ENCODE assay signal across 10 cellular contexts in the genomic region with DNA sequence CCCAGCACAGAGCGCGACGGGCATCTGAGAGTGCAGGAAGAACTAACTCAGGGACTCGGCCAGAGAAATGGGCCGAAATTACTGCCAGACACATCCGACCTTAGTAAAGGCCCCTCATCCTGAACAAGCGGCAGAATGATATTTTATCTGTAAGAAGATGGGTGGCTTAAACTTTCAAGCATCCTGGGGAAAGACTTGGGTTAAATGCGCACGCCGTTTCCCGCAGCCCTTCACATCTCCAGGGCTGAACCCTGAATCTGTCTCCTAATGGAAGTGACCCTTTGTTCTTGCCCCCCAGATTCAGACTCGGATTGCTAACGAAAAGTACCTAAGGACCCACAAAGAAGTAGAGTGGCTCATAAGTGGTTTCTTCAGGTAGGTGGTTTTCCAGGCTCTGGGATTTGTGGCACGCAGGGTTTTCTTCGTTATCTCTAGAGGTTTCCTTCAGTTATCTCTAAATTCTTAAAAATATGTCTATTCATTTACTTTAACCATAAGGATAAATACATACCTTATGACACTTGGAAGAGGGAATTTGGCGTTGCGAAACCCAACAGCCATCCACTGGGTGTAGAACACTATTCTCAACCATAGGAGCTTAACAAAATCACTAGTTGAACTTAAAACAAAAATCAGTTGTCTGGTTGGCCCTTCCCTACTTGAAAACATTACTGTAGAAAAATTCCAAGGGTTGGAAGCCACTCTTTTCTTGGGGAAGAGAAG. TPM values are rescaled to one million over a fixed set of nuclear protein-coding genes. Genes with fewer than 3 reads are reported as not detected.
DNase-seq lines count a peak whose midpoint lies in the region; ATAC-seq and TF ChIP-seq lines count a peak whose summit lies in the region.
"Had no signal": no experiment of that assay in that cellular context is flagged by ENCODE, and none has a peak within 500 bp of the region (broad histone marks: within the 10 kb centered on the region; RNA-seq: fewer than 3 reads in every experiment).

No MANE protein-coding gene starts in this region.

- H2AFZ ChIP-seq in Karpas-422 (ENCODE audit: low read length) (peak overlapping the region; percentile 76; the same call in 1 of the 2 replicates), neural progenitor cell (replicated peaks) (peak overlapping the region; percentile 64)

- H3K4me1 ChIP-seq in CD4-positive, CD25-positive, alpha-beta regulatory T cell (ENCODE audit: control insufficient read depth, insufficient read depth, low read length, poor library complexity, severe bottlenecking): peaks cover 25% of the 10 kb centered on the region
- H3K4me1 ChIP-seq in Karpas-422 (ENCODE audit: low read length) (peaks cover 22% of the 10 kb centered on the region), endocrine pancreas (ENCODE audit: control insufficient read depth, insufficient read depth, low read length) (peaks cover 3% of the 10 kb centered on the region), neural progenitor cell (peaks cover 23% of the 10 kb centered on the region)

- peaks cover 48% of the 10 kb centered on the region for H3K27me3 ChIP-seq in CD4-positive, CD25-positive, alpha-beta regulatory T cell (ENCODE audit: control insufficient read depth, insufficient read depth, low read length)
- H3K27me3 ChIP-seq in Karpas-422 (ENCODE audit: low read length) (no peaks in the 10 kb centered on the region), endocrine pancreas (ENCODE audit: control insufficient read depth, insufficient read depth, low read length) (no peaks in the 10 kb centered on the region), neural progenitor cell (peaks cover 77% of the 10 kb centered on the region)

- no peaks in the 10 kb centered on the region for H3K79me2 ChIP-seq in Karpas-422 (ENCODE audit: low read length)
- no peaks in the 10 kb centered on the region for H3K79me2 ChIP-seq in neural progenitor cell (ENCODE audit: low read depth)

- H3K9me3 Mint-ChIP-seq in CD4-positive, CD25-positive, alpha-beta regulatory T cell: peaks cover 0 to 6% (median 0%) of the 10 kb centered on the region in 7 donors
- H3K9me3 Mint-ChIP-seq in neural progenitor cell: no peaks in the 10 kb centered on the region

- H3K27ac ChIP-seq in CD4-positive, CD25-positive, alpha-beta regulatory T cell (ENCODE audit: insufficient read depth, low read length, poor library complexity, severe bottlenecking): no peak overlapping the region
- H3K27ac ChIP-seq in Karpas-422 (ENCODE audit: low read length): no peak overlapping the region
- H3K27ac ChIP-seq in neural progenitor cell: no peak overlapping the region

- H3K4me1 Mint-ChIP-seq in CD4-positive, CD25-positive, alpha-beta regulatory T cell: peaks cover 0 to 32% (median 10%) of the 10 kb centered on the region in 4 donors
- peaks cover 33% of the 10 kb centered on the region for H3K4me1 Mint-ChIP-seq in neural progenitor cell

- peaks cover 88% of the 10 kb centered on the region for H3K27me3 Mint-ChIP-seq in CD4-positive, CD25-positive, alpha-beta regulatory T cell
- peaks cover 59% of the 10 kb centered on the region for H3K27me3 Mint-ChIP-seq in neural progenitor cell (ENCODE audit: insufficient read depth, low read depth)

- no peak for DNase-seq in CD4-positive, CD25-positive, alpha-beta regulatory T cell
- DNase-seq in Karpas-422 (no peak), neural progenitor cell (ENCODE audit: low spot score) (no peak), NCI-H2107 treated with DMSO at 0.1 percent for 48 hours (lab: John Stamatoyannopoulos, UW; ENCODE audit: unreplicated experiment) (no peak), posterior cingulate gyrus (no peak)
- DNase-seq: KG1 had no signal

- H3K4me2 ChIP-seq in Karpas-422 (ENCODE audit: low read depth, low read length, poor library complexity, severe bottlenecking): peak overlapping the region; percentile 99
- H3K4me2 ChIP-seq in neural progenitor cell: peak overlapping the region; percentile 89

- peaks cover 18% of the 10 kb centered on the region for H3F3A ChIP-seq in neural progenitor cell (ENCODE audit: low read depth)

- H3K9ac ChIP-seq in Karpas-422 (ENCODE audit: low read length) (peak overlapping the region; percentile 69), endocrine pancreas (ENCODE audit: control insufficient read depth, insufficient read depth, low read length) (peak overlapping the region; percentile 5), neural progenitor cell (no peak overlapping the region)

- no peak overlapping the region for H3K27ac Mint-ChIP-seq in CD4-positive, CD25-positive, alpha-beta regulatory T cell
- H3K27ac Mint-ChIP-seq in neural progenitor cell: no peak overlapping the region

- no peaks in the 10 kb centered on the region for H3K9me3 ChIP-seq in CD4-positive, CD25-positive, alpha-beta regulatory T cell (ENCODE audit: control insufficient read depth in 2 of 2, low read length in 2 of 2)
- H3K9me3 ChIP-seq in Karpas-422 (ENCODE audit: low read length) (no peaks in the 10 kb centered on the region), endocrine pancreas (ENCODE audit: control insufficient read depth, low read length) (no peaks in the 10 kb centered on the region), neural progenitor cell (ENCODE audit: low read depth) (no peaks in the 10 kb centered on the region)

- peak overlapping the region; percentile 2 for H3K4me3 ChIP-seq in CD4-positive, CD25-positive, alpha-beta regulatory T cell (ENCODE audit: low read depth, low read length)
- H3K4me3 ChIP-seq in Karpas-422 (ENCODE audit: low read length): peak overlapping the region; percentile 74
- H3K4me3 ChIP-seq in endocrine pancreas (ENCODE audit: control insufficient read depth, insufficient read depth, low read length): no peak overlapping the region
- H3K4me3 ChIP-seq in neural progenitor cell: peak overlapping the region; percentile 63

- H4K20me1 ChIP-seq in Karpas-422 (ENCODE audit: insufficient read depth, low read depth, low read length) (no peaks in the 10 kb centered on the region), neural progenitor cell (ENCODE audit: low read depth) (peaks cover 21% of the 10 kb centered on the region)

- no peaks in the 10 kb centered on the region for H3K36me3 Mint-ChIP-seq in CD4-positive, CD25-positive, alpha-beta regulatory T cell
- H3K36me3 Mint-ChIP-seq in neural progenitor cell: no peaks in the 10 kb centered on the region

- peak overlapping the region; percentile 10 to 76 (median 65) for H3K4me3 Mint-ChIP-seq in CD4-positive, CD25-positive, alpha-beta regulatory T cell
- H3K4me3 Mint-ChIP-seq in neural progenitor cell: peak overlapping the region; percentile 82

- intact Hi-C loops in posterior cingulate gyrus (cut with DNase I): no loop called here

- no peaks in the 10 kb centered on the region for H3K36me3 ChIP-seq in CD4-positive, CD25-positive, alpha-beta regulatory T cell (ENCODE audit: control insufficient read depth, insufficient read depth, low read length)
- H3K36me3 ChIP-seq in Karpas-422 (ENCODE audit: insufficient read depth, low read length): no peaks in the 10 kb centered on the region
- H3K36me3 ChIP-seq in endocrine pancreas (ENCODE audit: control insufficient read depth, insufficient read depth, low read length): no peaks in the 10 kb centered on the region
- H3K36me3 ChIP-seq in neural progenitor cell: no peaks in the 10 kb centered on the region

- no peak for TF ChIP-seq CTCF in neural progenitor cell (IDR thresholded peaks at IDR 0.05)

- ATAC-seq in CD4-positive, CD25-positive, alpha-beta regulatory T cell (ENCODE audit: low read depth in 2 of 2): no peak
- no peak for ATAC-seq in HG03460 (IDR thresholded peaks at IDR 0.05; ENCODE audit: unreplicated experiment)
- no peak for ATAC-seq in GM21390 (IDR thresholded peaks at IDR 0.05; ENCODE audit: unreplicated experiment)

- H3K9me2 ChIP-seq in Karpas-422 (replicated peaks; ENCODE audit: insufficient read depth, low read length): no peaks in the 10 kb centered on the region

RNA-seq across cellular contexts. Expression of gene RIIAD1, which starts 0.6 kb away (rescaled TPM):
- total RNA-seq in CD4-positive, CD25-positive, alpha-beta regulatory T cell: not detected
- polyA plus RNA-seq in CD4-positive, CD25-positive, alpha-beta regulatory T cell: not detected
- not detected in 2 replicates for total RNA-seq in Karpas-422 (2014; rRNA removed; shearing (Covaris generic); ENCODE audit: low replicate concordance)
- not detected in 2 replicates for total RNA-seq in neural progenitor cell (ENCODE audit: low replicate concordance)
- total RNA-seq: omental fat pad had no signal

RNA-seq across cellular contexts. Expression of gene CELF3, which starts 5.3 kb away (rescaled TPM):
- total RNA-seq in CD4-positive, CD25-positive, alpha-beta regulatory T cell: not detected
- not detected for polyA plus RNA-seq in CD4-positive, CD25-positive, alpha-beta regulatory T cell
- total RNA-seq in Karpas-422 (2014; rRNA removed; shearing (Covaris generic); ENCODE audit: low replicate concordance): not detected in 2 replicates
- 0.17 and 1.1 TPM in 2 replicates for total RNA-seq in neural progenitor cell (ENCODE audit: low replicate concordance)
- total RNA-seq: omental fat pad had no signal

RNA-seq across cellular contexts. Expression of gene MRPL9, which starts 41.3 kb away (rescaled TPM):
- total RNA-seq in CD4-positive, CD25-positive, alpha-beta regulatory T cell: 87.5 TPM
- 100 to 1,000 TPM; 148 to 179 (median 166) TPM for polyA plus RNA-seq in CD4-positive, CD25-positive, alpha-beta regulatory T cell
- total RNA-seq in Karpas-422 (2014; rRNA removed; shearing (Covaris generic); ENCODE audit: low replicate concordance): 76.8 and 147 TPM in 2 replicates
- 86.4 and 91.0 TPM in 2 replicates for total RNA-seq in neural progenitor cell (ENCODE audit: low replicate concordance)
